8 cellular contexts compared by ENCODE assay signal in genomic region chr6:52763322-52763916, GRCh38. TPM values are rescaled to one million over a fixed set of nuclear protein-coding genes. Genes with fewer than 3 reads are reported as not detected.
"Had no signal": no experiment of that assay in that cellular context is flagged by ENCODE, and none has a peak within 500 bp of the region (broad histone marks: within the 10 kb centered on the region; RNA-seq: fewer than 3 reads in every experiment).

Gene GSTA2 (minus strand): TSS chr6:52763475. CDS start chr6:52757947, 5,528 bp downstream.

RNA-seq across cellular contexts. Expression of gene GSTA2, which starts in this region (rescaled TPM):
- total RNA-seq: activated naive CD8-positive, alpha-beta T cell treated with anti-CD3 and anti-CD28 coated beads, Interleukin-2, amount 10 ng/mL, durations not matched to agents 7 days and 5 days; frontal cortex; left ventricle myocardium inferior; natural killer cell treated with Interleukin-12 subunit alpha and Interleukin-12 subunit beta and Interleukin-15 and Interleukin-18, amount 100 ng/mL, for 72 hours; omental fat pad; psoas muscle; temporal lobe; urinary bladder had no signal
